17 cellular contexts compared by ENCODE assay signal in genomic region chr3:81914254-81914653, GRCh38.
"Had no signal": no experiment of that assay in that cellular context is flagged by ENCODE, and none has a peak within 500 bp of the region (broad histone marks: within the 10 kb centered on the region; RNA-seq: fewer than 3 reads in every experiment).

No MANE protein-coding gene starts in this region.

- H3K4me1 ChIP-seq: thyroid gland had no signal

- H3K27me3 ChIP-seq: brain microvascular endothelial cell, thyroid gland had no signal

- ATAC-seq: activated CD4-positive, alpha-beta T cell treated with anti-CD3 and anti-CD28 coated beads for 36 hours; activated CD8-positive, alpha-beta memory T cell treated with anti-CD3 and anti-CD28 coated beads, Interleukin-2, amount 10 ng/mL, durations not matched to agents 7 days and 5 days; activated T-helper 17 cell treated with anti-CD3 and anti-CD28 coated beads, Interleukin-2, amount 50 U/mL, for 72 hours; left lobe of liver had no signal

- H3K36me3 ChIP-seq: brain microvascular endothelial cell, thyroid gland had no signal

- DNase-seq: activated CD4-positive, alpha-beta memory T cell treated with anti-CD3 and anti-CD28 coated beads, Interleukin-2, amount 10 ng/mL, durations not matched to agents 7 days and 5 days; activated CD4-positive, alpha-beta T cell treated with anti-CD3 and anti-CD28 coated beads for 36 hours; activated CD8-positive, alpha-beta memory T cell treated with anti-CD3 and anti-CD28 coated beads, Interleukin-2, amount 10 ng/mL, durations not matched to agents 7 days and 5 days; activated naive CD4-positive, alpha-beta T cell; activated naive CD8-positive, alpha-beta T cell treated with anti-CD3 and anti-CD28 coated beads, Interleukin-2, amount 10 ng/mL, durations not matched to agents 7 days and 5 days; anterior cingulate cortex; brain microvascular endothelial cell; central memory CD4-positive, alpha-beta T cell; hypothalamus; midbrain; nephron progenitor cell; stimulated activated CD4-positive, alpha-beta T cell treated with anti-CD3 and anti-CD28 coated beads, Interleukin-12 subunit alpha, Interleukin-12 subunit beta, amount 100 ng/mL, for 4 hours; stimulated activated CD4-positive, alpha-beta T cell treated with anti-CD3 and anti-CD28 coated beads, Interleukin-1b, Interleukin-23, amount 100 ng/mL, for 48 hours; stimulated activated naive CD4-positive, alpha-beta T cell treated with Interleukin-2 at 50 U/mL for 16 hours; thyroid gland had no signal

- H3K4me3 ChIP-seq: thyroid gland had no signal

- H3K9me3 ChIP-seq: thyroid gland had no signal

- H3K27ac ChIP-seq: brain microvascular endothelial cell, thyroid gland had no signal
